1 cellular context compared by ENCODE assay signal in genomic region chr20:19737025-19737424, GRCh38.
A peak's percentile ranks its signal among the peaks of the same experiment; 100 is the strongest.
TF ChIP-seq lines count a peak whose summit lies in the region.

No MANE protein-coding gene starts in this region.

TF ChIP-seq in GM12878, 131 proteins besides CTCF, POLR2A, EP300 and RAD21 (continued from another document and continues in another):
- TF ChIP-seq PRDM15 (CRISPR knock-in tag; IDR thresholded peaks at IDR 0.05) = no peak
- peak; percentile 94 for TF ChIP-seq NR2F1 (conservative IDR thresholded peaks at IDR 0.05)
- TF ChIP-seq ZNF274 (IDR thresholded peaks at IDR 0.05; ENCODE audit: insufficient read depth, insufficient read length) = no peak
- TF ChIP-seq, protein P1, sequence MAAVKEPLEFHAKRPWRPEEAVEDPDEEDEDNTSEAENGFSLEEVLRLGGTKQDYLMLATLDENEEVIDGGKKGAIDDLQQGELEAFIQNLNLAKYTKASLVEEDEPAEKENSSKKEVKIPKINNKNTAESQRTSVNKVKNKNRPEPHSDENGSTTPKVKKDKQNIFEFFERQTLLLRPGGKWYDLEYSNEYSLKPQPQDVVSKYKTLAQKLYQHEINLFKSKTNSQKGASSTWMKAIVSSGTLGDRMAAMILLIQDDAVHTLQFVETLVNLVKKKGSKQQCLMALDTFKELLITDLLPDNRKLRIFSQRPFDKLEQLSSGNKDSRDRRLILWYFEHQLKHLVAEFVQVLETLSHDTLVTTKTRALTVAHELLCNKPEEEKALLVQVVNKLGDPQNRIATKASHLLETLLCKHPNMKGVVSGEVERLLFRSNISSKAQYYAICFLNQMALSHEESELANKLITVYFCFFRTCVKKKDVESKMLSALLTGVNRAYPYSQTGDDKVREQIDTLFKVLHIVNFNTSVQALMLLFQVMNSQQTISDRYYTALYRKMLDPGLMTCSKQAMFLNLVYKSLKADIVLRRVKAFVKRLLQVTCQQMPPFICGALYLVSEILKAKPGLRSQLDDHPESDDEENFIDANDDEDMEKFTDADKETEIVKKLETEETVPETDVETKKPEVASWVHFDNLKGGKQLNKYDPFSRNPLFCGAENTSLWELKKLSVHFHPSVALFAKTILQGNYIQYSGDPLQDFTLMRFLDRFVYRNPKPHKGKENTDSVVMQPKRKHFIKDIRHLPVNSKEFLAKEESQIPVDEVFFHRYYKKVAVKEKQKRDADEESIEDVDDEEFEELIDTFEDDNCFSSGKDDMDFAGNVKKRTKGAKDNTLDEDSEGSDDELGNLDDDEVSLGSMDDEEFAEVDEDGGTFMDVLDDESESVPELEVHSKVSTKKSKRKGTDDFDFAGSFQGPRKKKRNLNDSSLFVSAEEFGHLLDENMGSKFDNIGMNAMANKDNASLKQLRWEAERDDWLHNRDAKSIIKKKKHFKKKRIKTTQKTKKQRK (IDR thresholded peaks at IDR 0.05; ENCODE audit: low read depth, low read length) = no peak
- peak; percentile 41 for TF ChIP-seq SKIL (IDR thresholded peaks at IDR 0.05; ENCODE audit: low read depth, poor library complexity, severe bottlenecking)
- peak; percentile 38; the same call in 1 of the 2 replicates for TF ChIP-seq ZNF592 (IDR thresholded peaks at IDR 0.05)
- no peak for TF ChIP-seq RAD51 (IDR thresholded peaks at IDR 0.05)
- TF ChIP-seq ATF7 (IDR thresholded peaks at IDR 0.05; ENCODE audit: low read depth) = peak; percentile 81
- no peak for TF ChIP-seq TCF7 (IDR thresholded peaks at IDR 0.05; ENCODE audit: borderline replicate concordance)
- peak; percentile 64; the same call in 1 of the 2 replicates for TF ChIP-seq GATAD2B (conservative IDR thresholded peaks at IDR 0.05; ENCODE audit: low read depth)
- no peak for TF ChIP-seq PKNOX1 (IDR thresholded peaks at IDR 0.05)
- no peak for TF ChIP-seq ZNF207 (IDR thresholded peaks at IDR 0.05; ENCODE audit: borderline replicate concordance)
- no peak for TF ChIP-seq RFX5 (IDR thresholded peaks at IDR 0.05; ENCODE audit: low read depth, low read length)
- TF ChIP-seq ATF2 (IDR thresholded peaks at IDR 0.05; ENCODE audit: low read length) = no peak
- TF ChIP-seq CUX1 (IDR thresholded peaks at IDR 0.05; ENCODE audit: insufficient replicate concordance, low read depth, low read length) = no peak
- peak; percentile 34 for TF ChIP-seq MEF2B (IDR thresholded peaks at IDR 0.05; ENCODE audit: partially characterized antibody, poor library complexity, severe bottlenecking)
- no peak for TF ChIP-seq CHD2 (IDR thresholded peaks at IDR 0.05; ENCODE audit: borderline replicate concordance, low read depth, low read length)
- no peak for TF ChIP-seq NRF1 (conservative IDR thresholded peaks at IDR 0.05; ENCODE audit: low read depth, low read length)
- TF ChIP-seq ZBTB33 (IDR thresholded peaks at IDR 0.05) = no peak
- no peak for TF ChIP-seq MYC (IDR thresholded peaks at IDR 0.05; ENCODE audit: insufficient read depth, insufficient read length, insufficient replicate concordance, low read length, severe bottlenecking)
- no peak for TF ChIP-seq PAX8 (IDR thresholded peaks at IDR 0.05)
- no peak for TF ChIP-seq ZNF622 (IDR thresholded peaks at IDR 0.05)
- no peak for TF ChIP-seq FOXM1 (IDR thresholded peaks at IDR 0.05; ENCODE audit: low read depth, low read length)
- TF ChIP-seq SMC3 (IDR thresholded peaks at IDR 0.05; ENCODE audit: borderline replicate concordance, low read length) = no peak
- no peak for TF ChIP-seq SUZ12 (IDR thresholded peaks at IDR 0.05; ENCODE audit: unreplicated experiment)
- no peak for TF ChIP-seq JUND (IDR thresholded peaks at IDR 0.05; ENCODE audit: low read depth, low read length)
- no peak for TF ChIP-seq MLLT1 (IDR thresholded peaks at IDR 0.05)
- TF ChIP-seq SRF (IDR thresholded peaks at IDR 0.05; ENCODE audit: low read depth in 2 of 2, low read length in 2 of 2) = no peak
- no peak for TF ChIP-seq HDGF (IDR thresholded peaks at IDR 0.05)
